24 cellular contexts compared by ENCODE assay signal in the genomic region with DNA sequence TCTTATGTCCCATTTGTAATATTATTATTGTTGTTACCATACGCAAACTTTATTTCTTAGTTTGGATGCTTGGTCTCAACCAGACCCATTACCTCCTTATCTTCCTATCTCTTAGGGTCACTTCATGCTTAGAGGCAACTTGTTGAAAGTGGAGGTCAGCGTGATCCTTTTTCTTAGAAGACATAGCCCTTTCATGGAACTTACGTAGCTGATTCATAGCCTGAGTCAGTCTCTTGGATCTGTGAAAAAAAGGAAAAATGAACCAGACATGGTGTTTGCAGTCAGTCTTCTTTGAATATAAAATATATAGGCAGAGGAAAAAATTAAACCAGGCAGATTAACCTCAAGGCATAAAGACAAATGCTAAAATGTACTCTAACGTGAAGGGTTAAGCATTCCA.
DNase-seq lines count a peak whose midpoint lies in the region; ATAC-seq, FAIRE-seq and TF ChIP-seq lines count a peak whose summit lies in the region.
"Had no signal": no experiment of that assay in that cellular context is flagged by ENCODE, and none has a peak within 500 bp of the region (broad histone marks: within the 10 kb centered on the region; RNA-seq: fewer than 3 reads in every experiment).

No MANE protein-coding gene starts in this region.

- POLR2A ChIA-PET in SK-N-SH (lab: Yijun Ruan, JAX) = no interaction called here

- peaks cover 38% of the 10 kb centered on the region for H3K4me1 Mint-ChIP-seq in astrocyte (ENCODE audit: low read depth, unreplicated experiment)

- H3K79me2 ChIP-seq in SK-N-SH (ENCODE audit: insufficient read depth) = no peaks in the 10 kb centered on the region
- no peaks in the 10 kb centered on the region for H3K79me2 ChIP-seq in astrocyte (ENCODE audit: insufficient read depth, low read length)

- no peak overlapping the region for H3K4me3 Mint-ChIP-seq in astrocyte (ENCODE audit: unreplicated experiment)
- H3K4me3 Mint-ChIP-seq: CD8-positive, alpha-beta T cell had no signal

- no peak overlapping the region for H3K9ac ChIP-seq in SK-N-SH
- H3K9ac ChIP-seq in astrocyte (ENCODE audit: low read length) = peak overlapping the region; percentile 14

- TF ChIP-seq RAD21 in SK-N-SH (IDR thresholded peaks at IDR 0.05; ENCODE audit: low read length) = no peak

- no peak overlapping the region for H3K4me2 ChIP-seq in SK-N-SH
- H3K4me2 ChIP-seq in astrocyte (ENCODE audit: low read length) = peak overlapping the region; percentile 65

- no peak for TF ChIP-seq EP300 in SK-N-SH (IDR thresholded peaks at IDR 0.05; ENCODE audit: borderline replicate concordance in 1 of 2, low read depth in 1 of 2, low read length in 1 of 2)

- intact Hi-C loops in uterus (cut with DNase I; ENCODE audit: low total_unique reads) (no loop called here), aorta (cut with DNase I) (no loop called here), prostate gland (cut with DNase I) (no loop called here)

- H3K4me1 ChIP-seq in SK-N-SH (ENCODE audit: control insufficient read depth in 1 of 2, insufficient read depth in 2 of 2, low read depth in 1 of 2, low read length in 1 of 2) (peaks cover 0 to 10% of the 10 kb centered on the region in 2 experiments; a peak in 1 of 4 replicates), astrocyte (ENCODE audit: insufficient read depth, low read length) (peaks cover 21% of the 10 kb centered on the region), uterus (no peaks in the 10 kb centered on the region), aorta (ENCODE audit: control insufficient read depth in 1 of 2, insufficient read depth in 2 of 2, low read length in 2 of 2) (no peaks in the 10 kb centered on the region), prostate gland (replicated peaks) (no peaks in the 10 kb centered on the region)

- no peak for ATAC-seq in SK-N-SH treated with all-trans-retinoic acid at 6 μM for 48 hours
- no peak for ATAC-seq in aorta (ENCODE audit: low FRiP score)
- no peak for ATAC-seq in HG03280 (IDR thresholded peaks at IDR 0.05; ENCODE audit: unreplicated experiment)
- ATAC-seq: CD8-positive, alpha-beta T cell; GM12878; HepG2 had no signal

- H4K20me1 ChIP-seq in SK-N-SH (ENCODE audit: insufficient read depth) (no peaks in the 10 kb centered on the region), astrocyte (ENCODE audit: insufficient read depth, low read length) (no peaks in the 10 kb centered on the region)

- H3K27me3 Mint-ChIP-seq in astrocyte (ENCODE audit: low read depth, unreplicated experiment) = no peaks in the 10 kb centered on the region

- H3K4me3 ChIP-seq in SK-N-SH (ENCODE audit: low read depth in 2 of 2, low read length in 1 of 2) (no peak overlapping the region), astrocyte (ENCODE audit: insufficient read depth, low read depth, low read length) (no peak overlapping the region), fibroblast of villous mesenchyme (ENCODE audit: low read depth, low read length) (no peak overlapping the region), uterus (no peak overlapping the region), aorta (ENCODE audit: low read length in 2 of 2) (no peak overlapping the region), prostate gland (no peak overlapping the region)
- H3K4me3 ChIP-seq: GM12878 had no signal

- H3F3A ChIP-seq in SK-N-SH (replicated peaks; ENCODE audit: insufficient read depth) = no peaks in the 10 kb centered on the region

- DNase-seq in SK-N-SH (no peak), astrocyte (ENCODE audit: low read depth) (peak; percentile 74), fibroblast of villous mesenchyme (ENCODE audit: low read depth) (peak; percentile 29), uterus (no peak), aorta (no peak), prostate gland (ENCODE audit: low spot score) (no peak)
- DNase-seq: CD8-positive, alpha-beta T cell; DMS79; GDM1; MM.1S; NCI-H1105; NCI-H1694; NCI-H2107; NCI-H345; SHP77 had no signal

- 60% methylated on average over 4 of the region's 4 CpGs for WGBS in SK-N-SH (ENCODE audit: low lambda C conversion rate)
- 88 to 92% methylated on average over 4 of the region's 4 CpGs for WGBS in aorta, 2 donors
- 95% methylated on average over 4 of the region's 4 CpGs for WGBS in prostate gland

- CTCF ChIA-PET in SK-N-SH (lab: Yijun Ruan, JAX) = no interaction called here

- H2AFZ ChIP-seq in SK-N-SH (ENCODE audit: low read depth) = 0 out of 2 replicates have a peak overlapping the region, but pooled peaks have one; percentile 4
- H2AFZ ChIP-seq in astrocyte (ENCODE audit: low read depth, low read length) = no peak overlapping the region

- H3K9me3 ChIP-seq in SK-N-SH (no peaks in the 10 kb centered on the region), astrocyte (ENCODE audit: insufficient read depth, low read depth, low read length) (peaks cover 8% of the 10 kb centered on the region), uterus (peaks cover 0 to 4% of the 10 kb centered on the region in 2 donors), aorta (ENCODE audit: control insufficient read depth, low read length) (no peaks in the 10 kb centered on the region), prostate gland (no peaks in the 10 kb centered on the region)

- no peak for TF ChIP-seq CTCF in SK-N-SH (IDR thresholded peaks at IDR 0.05)
- no peak for TF ChIP-seq CTCF in astrocyte (IDR thresholded peaks at IDR 0.05; ENCODE audit: insufficient read depth, low read depth, low read length)
- no peak for TF ChIP-seq CTCF in fibroblast of villous mesenchyme (IDR thresholded peaks at IDR 0.05; ENCODE audit: insufficient read depth, low read depth, low read length)
- TF ChIP-seq CTCF in uterus (IDR thresholded peaks at IDR 0.05) = no peak
- TF ChIP-seq CTCF in prostate gland (IDR thresholded peaks at IDR 0.05) = no peak

- H3K9me3 Mint-ChIP-seq in astrocyte (ENCODE audit: unreplicated experiment) = peaks cover 4% of the 10 kb centered on the region
- H3K9me3 Mint-ChIP-seq: CD8-positive, alpha-beta T cell had no signal

- no peaks in the 10 kb centered on the region for H3K9me2 ChIP-seq in SK-N-SH

- H3K36me3 ChIP-seq in SK-N-SH (replicated peaks in 1 of 2; ENCODE audit: control insufficient read depth in 1 of 2, insufficient read depth in 2 of 2, low read length in 1 of 2) (no peaks in the 10 kb centered on the region), astrocyte (ENCODE audit: insufficient read depth, low read length) (no peaks in the 10 kb centered on the region), uterus (no peaks in the 10 kb centered on the region), aorta (ENCODE audit: control insufficient read depth in 1 of 2, insufficient read depth in 2 of 2, low read length in 1 of 2) (no peaks in the 10 kb centered on the region), prostate gland (no peaks in the 10 kb centered on the region)

- H3K27me3 ChIP-seq in SK-N-SH (ENCODE audit: insufficient read depth) = no peaks in the 10 kb centered on the region
- no peaks in the 10 kb centered on the region for H3K27me3 ChIP-seq in astrocyte (ENCODE audit: insufficient read depth, low read length)
- H3K27me3 ChIP-seq in uterus = no peaks in the 10 kb centered on the region
- H3K27me3 ChIP-seq in aorta (ENCODE audit: control insufficient read depth in 1 of 2, insufficient read depth in 2 of 2, low read length in 1 of 2) = no peaks in the 10 kb centered on the region
- no peaks in the 10 kb centered on the region for H3K27me3 ChIP-seq in prostate gland (replicated peaks; ENCODE audit: insufficient read depth)

- FAIRE-seq in astrocyte (lab: Jason Lieb, UNC) = peak; percentile 58
- FAIRE-seq: D721Med, GM12878, GM18507, H1, HepG2, RCC 7860 had no signal

- H3K27ac ChIP-seq in SK-N-SH (ENCODE audit: low read depth in 2 of 2, low read length in 1 of 2) (no peak overlapping the region), astrocyte (ENCODE audit: low read depth, low read length) (peak overlapping the region; percentile 69), uterus (peak overlapping the region; percentile 21 to 47), aorta (ENCODE audit: low read depth in 1 of 2, low read length in 2 of 2) (no peak overlapping the region), prostate gland (no peak overlapping the region)
- H3K27ac ChIP-seq: 22Rv1 had no signal

- peaks cover 1% of the 10 kb centered on the region for H3K36me3 Mint-ChIP-seq in astrocyte (ENCODE audit: low read depth, unreplicated experiment)
- H3K36me3 Mint-ChIP-seq: CD8-positive, alpha-beta T cell had no signal

- TF ChIP-seq POLR2A in uterus (IDR thresholded peaks at IDR 0.05) (no peak), prostate gland (IDR thresholded peaks at IDR 0.05) (no peak)

- H3K27ac Mint-ChIP-seq in astrocyte (ENCODE audit: unreplicated experiment) = peak overlapping the region; percentile 80
- H3K27ac Mint-ChIP-seq: CD8-positive, alpha-beta T cell had no signal

TF ChIP-seq in SK-N-SH, 30 proteins besides CTCF, POLR2A, EP300 and RAD21:
- TF ChIP-seq FOSL2 (IDR thresholded peaks at IDR 0.05; ENCODE audit: borderline replicate concordance, low read depth) (peak; percentile 22; the same call in 1 of the 2 replicates), SMC3 (IDR thresholded peaks at IDR 0.05; ENCODE audit: low read depth, low read length) (no peak)

TF ChIP-seq in SK-N-SH treated with all-trans-retinoic acid at 6 μM for 48 hours, 23 proteins besides CTCF, POLR2A, EP300 and RAD21 (continues in another document):
- TF ChIP-seq ZNF565 (CRISPR knock-in tag; conservative IDR thresholded peaks at IDR 0.05; ENCODE audit: low read depth) (no peak), RARB (CRISPR knock-in tag; IDR thresholded peaks at IDR 0.05) (no peak), ZNF70 (CRISPR knock-in tag; IDR thresholded peaks at IDR 0.05) (no peak), PPARA (CRISPR knock-in tag; IDR thresholded peaks at IDR 0.05; ENCODE audit: borderline replicate concordance) (no peak)
- TF ChIP-seq, protein P1, sequence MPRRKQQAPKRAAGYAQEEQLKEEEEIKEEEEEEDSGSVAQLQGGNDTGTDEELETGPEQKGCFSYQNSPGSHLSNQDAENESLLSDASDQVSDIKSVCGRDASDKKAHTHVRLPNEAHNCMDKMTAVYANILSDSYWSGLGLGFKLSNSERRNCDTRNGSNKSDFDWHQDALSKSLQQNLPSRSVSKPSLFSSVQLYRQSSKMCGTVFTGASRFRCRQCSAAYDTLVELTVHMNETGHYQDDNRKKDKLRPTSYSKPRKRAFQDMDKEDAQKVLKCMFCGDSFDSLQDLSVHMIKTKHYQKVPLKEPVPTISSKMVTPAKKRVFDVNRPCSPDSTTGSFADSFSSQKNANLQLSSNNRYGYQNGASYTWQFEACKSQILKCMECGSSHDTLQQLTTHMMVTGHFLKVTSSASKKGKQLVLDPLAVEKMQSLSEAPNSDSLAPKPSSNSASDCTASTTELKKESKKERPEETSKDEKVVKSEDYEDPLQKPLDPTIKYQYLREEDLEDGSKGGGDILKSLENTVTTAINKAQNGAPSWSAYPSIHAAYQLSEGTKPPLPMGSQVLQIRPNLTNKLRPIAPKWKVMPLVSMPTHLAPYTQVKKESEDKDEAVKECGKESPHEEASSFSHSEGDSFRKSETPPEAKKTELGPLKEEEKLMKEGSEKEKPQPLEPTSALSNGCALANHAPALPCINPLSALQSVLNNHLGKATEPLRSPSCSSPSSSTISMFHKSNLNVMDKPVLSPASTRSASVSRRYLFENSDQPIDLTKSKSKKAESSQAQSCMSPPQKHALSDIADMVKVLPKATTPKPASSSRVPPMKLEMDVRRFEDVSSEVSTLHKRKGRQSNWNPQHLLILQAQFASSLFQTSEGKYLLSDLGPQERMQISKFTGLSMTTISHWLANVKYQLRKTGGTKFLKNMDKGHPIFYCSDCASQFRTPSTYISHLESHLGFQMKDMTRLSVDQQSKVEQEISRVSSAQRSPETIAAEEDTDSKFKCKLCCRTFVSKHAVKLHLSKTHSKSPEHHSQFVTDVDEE (CRISPR knock-in tag; IDR thresholded peaks at IDR 0.05) = no peak

Comparison
In these comparisons a context has a peak if more than half of its experiments do, and no peak if none do; other contexts are left out.
1. DNase-seq: peak in astrocyte (single experiment) and fibroblast of villous mesenchyme (single experiment); none in SK-N-SH (single experiment), uterus (0 of 2), aorta (0 of 2) and prostate gland (single experiment).
2. H3K27ac ChIP-seq: peak in astrocyte (single experiment) and uterus (2 of 2); none in SK-N-SH (0 of 2), aorta (0 of 2) and prostate gland (0 of 2).